In the genomic region with DNA sequence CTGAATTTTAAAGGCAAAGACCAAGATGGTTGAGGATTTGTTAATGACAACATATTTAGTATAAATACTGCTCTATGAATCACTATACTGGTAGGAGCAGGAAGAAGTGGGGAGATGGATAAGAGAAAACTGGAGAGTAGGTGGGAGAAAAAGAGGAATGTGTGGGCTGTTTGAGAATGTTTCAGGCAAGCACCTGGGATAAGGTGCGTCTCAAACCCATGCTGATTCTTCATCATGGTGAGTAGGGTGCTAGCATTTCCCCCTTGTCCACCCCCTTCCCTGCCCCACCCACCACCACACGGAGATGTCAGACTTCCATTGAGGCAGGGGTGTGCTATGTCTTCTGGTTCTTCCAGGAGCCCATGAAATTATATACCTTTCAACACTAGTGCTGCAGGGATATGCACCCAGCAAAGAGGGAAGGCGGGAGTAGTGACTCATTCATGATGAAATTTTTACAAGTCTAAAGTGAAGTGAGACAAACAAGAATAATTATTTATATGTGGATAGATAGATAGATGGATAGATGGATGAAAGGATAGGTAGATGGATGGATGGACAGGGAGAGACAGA, we compare ENCODE assay signal across 30 cellular contexts. TPM values are rescaled to one million over a fixed set of nuclear protein-coding genes. Genes with fewer than 3 reads are reported as not detected.
DNase-seq lines count a peak whose midpoint lies in the region; ATAC-seq and TF ChIP-seq lines count a peak whose summit lies in the region.
"Had no signal": no experiment of that assay in that cellular context is flagged by ENCODE, and none has a peak within 500 bp of the region (broad histone marks: within the 10 kb centered on the region; RNA-seq: fewer than 3 reads in every experiment).

No MANE protein-coding gene starts in this region.

- H4K20me1 ChIP-seq in KMS-11 (ENCODE audit: insufficient read depth) = no peaks in the 10 kb centered on the region

- intact Hi-C loops in sciatic nerve (cut with DNase I) = no loop called here

- no peaks in the 10 kb centered on the region for H3K9me3 Mint-ChIP-seq in activated naive CD4-positive, alpha-beta T cell treated with anti-CD3 and anti-CD28 coated beads, Interleukin-2, amount 10 ng/mL, durations not matched to agents 7 days and 5 days
- H3K9me3 Mint-ChIP-seq: activated CD8-positive, alpha-beta T cell treated with anti-CD3 and anti-CD28 coated beads for 36 hours; activated T-helper 1 cell treated with anti-CD3 and anti-CD28 coated beads, Interleukin-12 subunit alpha, Interleukin-12 subunit beta, Interleukin-2, Interleukin-4 antibody, amounts not matched to agents 30 ng/mL and 10 ng/mL and 1 ng/mL, durations not matched to agents 14 hours and 24 hours and 36 hours; CD8-positive, alpha-beta T cell; natural killer cell; stimulated activated naive B cell treated with anti-CD40 and anti-IgM and Interleukin-4, amounts not matched to agents 10 μg/mL and 1 μg/mL and 100 μg/mL, for 72 hours had no signal

- ATAC-seq in GM19467 (IDR thresholded peaks at IDR 0.05; ENCODE audit: unreplicated experiment) (no peak), T-helper 17 cell (no peak), sciatic nerve (no peak)
- ATAC-seq: A549; activated CD8-positive, alpha-beta T cell treated with anti-CD3 and anti-CD28 coated beads for 36 hours; CD8-positive, alpha-beta T cell; natural killer cell; stimulated activated naive B cell treated with anti-CD40 and anti-IgM and Interleukin-4, amounts not matched to agents 10 μg/mL and 1 μg/mL and 100 μg/mL, for 72 hours had no signal

- H3K9ac ChIP-seq in KMS-11 = no peak overlapping the region

- CTCF ChIA-PET in activated naive CD4-positive, alpha-beta T cell treated with anti-CD3 and anti-CD28 coated beads, Interleukin-2, amount 10 ng/mL, durations not matched to agents 7 days and 5 days (lab: Charles Lee) = interaction anchor here (0.6 kb wide), 1 partner anchor 744 kb away, joined by 3 read pairs; no protein-coding TSS in a partner anchor

- no peaks in the 10 kb centered on the region for H3K36me3 ChIP-seq in KMS-11 (ENCODE audit: insufficient read depth)
- H3K36me3 ChIP-seq: adrenal gland, heart left ventricle, lower lobe of right lung, MG63, suprapubic skin had no signal

- H3K27ac ChIP-seq in KMS-11 (no peak overlapping the region), caudate nucleus (ENCODE audit: low read depth, low read length) (no peak overlapping the region)
- H3K27ac ChIP-seq: A549, lower lobe of right lung, suprapubic skin had no signal

- H3K27me3 Mint-ChIP-seq in activated naive CD4-positive, alpha-beta T cell treated with anti-CD3 and anti-CD28 coated beads, Interleukin-2, amount 10 ng/mL, durations not matched to agents 7 days and 5 days = peaks cover 10% of the 10 kb centered on the region
- peaks cover 11% of the 10 kb centered on the region for H3K27me3 Mint-ChIP-seq in T-helper 17 cell
- H3K27me3 Mint-ChIP-seq: activated CD8-positive, alpha-beta T cell treated with anti-CD3 and anti-CD28 coated beads for 36 hours; stimulated activated naive B cell treated with anti-CD40 and anti-IgM and Interleukin-4, amounts not matched to agents 10 μg/mL and 1 μg/mL and 100 μg/mL, for 72 hours had no signal

- H3K27ac Mint-ChIP-seq in activated naive CD4-positive, alpha-beta T cell treated with anti-CD3 and anti-CD28 coated beads, Interleukin-2, amount 10 ng/mL, durations not matched to agents 7 days and 5 days = no peak overlapping the region
- H3K27ac Mint-ChIP-seq in T-helper 17 cell = no peak overlapping the region
- H3K27ac Mint-ChIP-seq: activated CD8-positive, alpha-beta T cell treated with anti-CD3 and anti-CD28 coated beads for 36 hours; activated T-helper 1 cell treated with anti-CD3 and anti-CD28 coated beads, Interleukin-12 subunit alpha, Interleukin-12 subunit beta, Interleukin-2, Interleukin-4 antibody, amounts not matched to agents 30 ng/mL and 10 ng/mL and 1 ng/mL, durations not matched to agents 14 hours and 24 hours and 36 hours; CD8-positive, alpha-beta T cell; natural killer cell; stimulated activated naive B cell treated with anti-CD40 and anti-IgM and Interleukin-4, amounts not matched to agents 10 μg/mL and 1 μg/mL and 100 μg/mL, for 72 hours had no signal

- H2AFZ ChIP-seq in KMS-11 (ENCODE audit: low read depth) = no peak overlapping the region

- H3K9me3 ChIP-seq in T-helper 17 cell (ENCODE audit: control insufficient read depth, low read length, poor library complexity, severe bottlenecking) = no peaks in the 10 kb centered on the region
- H3K9me3 ChIP-seq: adrenal gland, heart left ventricle, MG63, suprapubic skin had no signal

- H3K27me3 ChIP-seq in KMS-11 (ENCODE audit: insufficient read depth, low read depth) = no peaks in the 10 kb centered on the region
- H3K27me3 ChIP-seq: adrenal gland, heart left ventricle, MG63, suprapubic skin had no signal

- no peak for TF ChIP-seq CTCF in AG10803 (conservative IDR thresholded peaks at IDR 0.05; ENCODE audit: low read length)
- no peak for TF ChIP-seq CTCF in KMS-11 (conservative IDR thresholded peaks at IDR 0.05; ENCODE audit: low read depth, low read length)

- H3K79me2 ChIP-seq in KMS-11 (ENCODE audit: insufficient read depth, low read depth) = no peaks in the 10 kb centered on the region

- peaks cover 8% of the 10 kb centered on the region for H3K4me1 Mint-ChIP-seq in activated naive CD4-positive, alpha-beta T cell treated with anti-CD3 and anti-CD28 coated beads, Interleukin-2, amount 10 ng/mL, durations not matched to agents 7 days and 5 days
- H3K4me1 Mint-ChIP-seq in T-helper 17 cell = no peaks in the 10 kb centered on the region
- H3K4me1 Mint-ChIP-seq: brain; natural killer cell; stimulated activated naive B cell treated with anti-CD40 and anti-IgM and Interleukin-4, amounts not matched to agents 10 μg/mL and 1 μg/mL and 100 μg/mL, for 72 hours had no signal

- H3K4me2 ChIP-seq in KMS-11 = 0 out of 2 replicates have a peak overlapping the region, but pooled peaks have one; percentile 13
- H3K4me2 ChIP-seq: A549 had no signal

- no peaks in the 10 kb centered on the region for H3K36me3 Mint-ChIP-seq in activated naive CD4-positive, alpha-beta T cell treated with anti-CD3 and anti-CD28 coated beads, Interleukin-2, amount 10 ng/mL, durations not matched to agents 7 days and 5 days
- no peaks in the 10 kb centered on the region for H3K36me3 Mint-ChIP-seq in T-helper 17 cell (ENCODE audit: low read depth)
- H3K36me3 Mint-ChIP-seq: brain; CD8-positive, alpha-beta T cell; natural killer cell; stimulated activated naive B cell treated with anti-CD40 and anti-IgM and Interleukin-4, amounts not matched to agents 10 μg/mL and 1 μg/mL and 100 μg/mL, for 72 hours had no signal

- DNase-seq in AG10803 (ENCODE audit: low read depth) = peak; percentile 25
- DNase-seq in caudate nucleus (lab: John Stamatoyannopoulos, UW) = peak in 35 of 61 donors; percentile 10 to 78 (median 35)
- peak; percentile 45 for DNase-seq in iris pigment epithelial cell (ENCODE audit: low read depth)
- no peak for DNase-seq in activated naive CD4-positive, alpha-beta T cell treated with anti-CD3 and anti-CD28 coated beads, Interleukin-2, amount 10 ng/mL, durations not matched to agents 7 days and 5 days
- no peak for DNase-seq in T-helper 17 cell
- no peak for DNase-seq in sciatic nerve (ENCODE audit: low spot score)
- DNase-seq: activated CD8-positive, alpha-beta memory T cell treated with anti-CD3 and anti-CD28 coated beads, Interleukin-2, amount 50 U/mL, for 48 hours; activated CD8-positive, alpha-beta T cell treated with anti-CD3 and anti-CD28 coated beads for 36 hours; activated naive CD4-positive, alpha-beta T cell treated with Interleukin-2 at 50 U/mL for 16 hours; CD8-positive, alpha-beta T cell; KBM-7; kidney glomerular epithelial cell; lower lobe of right lung; MG63; natural killer cell; NCI-H2029 treated with DMSO at 0.1 percent for 48 hours; NCI-H2227 treated with DMSO at 0.1 percent for 48 hours; NCI-H526; NK-92 treated with Interleukin-12 subunit alpha and Interleukin-12 subunit beta, amount 100 ng/mL, for 24 hours; Right ventricle myocardium superior; stimulated activated naive B cell treated with anti-CD40 and anti-IgM and Interleukin-4, amounts not matched to agents 10 μg/mL and 1 μg/mL and 100 μg/mL, for 72 hours had no signal

- no peak overlapping the region for H3K4me3 ChIP-seq in AG10803 (ENCODE audit: low read length)
- no peak overlapping the region for H3K4me3 ChIP-seq in KMS-11 (IDR thresholded peaks at IDR 0.05; ENCODE audit: insufficient read depth, low read depth, low read length)
- H3K4me3 ChIP-seq: A549, adrenal gland, heart left ventricle, lower lobe of right lung, MG63, skin epidermis, suprapubic skin had no signal

- no peak overlapping the region for H3K4me3 Mint-ChIP-seq in activated naive CD4-positive, alpha-beta T cell treated with anti-CD3 and anti-CD28 coated beads, Interleukin-2, amount 10 ng/mL, durations not matched to agents 7 days and 5 days
- H3K4me3 Mint-ChIP-seq in T-helper 17 cell = no peak overlapping the region
- H3K4me3 Mint-ChIP-seq: activated CD8-positive, alpha-beta T cell treated with anti-CD3 and anti-CD28 coated beads for 36 hours; activated T-helper 1 cell treated with anti-CD3 and anti-CD28 coated beads, Interleukin-12 subunit alpha, Interleukin-12 subunit beta, Interleukin-2, Interleukin-4 antibody, amounts not matched to agents 30 ng/mL and 10 ng/mL and 1 ng/mL, durations not matched to agents 14 hours and 24 hours and 36 hours; brain; CD8-positive, alpha-beta T cell; natural killer cell; stimulated activated naive B cell treated with anti-CD40 and anti-IgM and Interleukin-4, amounts not matched to agents 10 μg/mL and 1 μg/mL and 100 μg/mL, for 72 hours had no signal

- H3K4me1 ChIP-seq in KMS-11 (ENCODE audit: low read depth, poor library complexity, severe bottlenecking) = peaks cover 28% of the 10 kb centered on the region
- H3K4me1 ChIP-seq: A549, lower lobe of right lung, suprapubic skin had no signal

RNA-seq across cellular contexts. Expression of gene MTX3, which starts 54.3 kb away (rescaled TPM):
- total RNA-seq in T-helper 17 cell = 10 to 100 TPM; 19.7 to 24.3 TPM
- 20.7 TPM for total RNA-seq in sciatic nerve

Comparison
In these comparisons a context has a peak if more than half of its experiments do, and no peak if none do; other contexts are left out.
1. DNase-seq: peak in AG10803 (single experiment), caudate nucleus (35 of 61) and iris pigment epithelial cell (single experiment); none in activated naive CD4-positive, alpha-beta T cell treated with anti-CD3 and anti-CD28 coated beads, Interleukin-2, amount 10 ng/mL, durations not matched to agents 7 days and 5 days (single experiment), T-helper 17 cell (0 of 3) and sciatic nerve (single experiment).